16 cellular contexts compared by ENCODE assay signal in genomic region chr4:60500860-60501259, GRCh38.
"Had no signal": no experiment of that assay in that cellular context is flagged by ENCODE, and none has a peak within 500 bp of the region (broad histone marks: within the 10 kb centered on the region; RNA-seq: fewer than 3 reads in every experiment).

No MANE protein-coding gene starts in this region.

- H3K27ac ChIP-seq: left ventricle myocardium inferior, neutrophil, right lobe of liver, upper lobe of right lung had no signal

- ATAC-seq: activated naive CD4-positive, alpha-beta T cell treated with anti-CD3 and anti-CD28 coated beads, Interleukin-2, amount 50 U/mL, for 72 hours; right lobe of liver; upper lobe of right lung had no signal

- H3K4me1 ChIP-seq: left ventricle myocardium inferior, right lobe of liver, upper lobe of right lung had no signal

- H3K36me3 ChIP-seq: left ventricle myocardium inferior, neutrophil, right lobe of liver, upper lobe of right lung had no signal

- DNase-seq: activated CD4-positive, CD25-positive, alpha-beta regulatory T cell; activated effector memory CD4-positive, alpha-beta T cell treated with Interleukin-2 at 50 U/mL for 16 hours; amygdala; foreskin melanocyte; head of caudate nucleus; kidney; left ventricle myocardium inferior; right lobe of liver; stimulated activated CD4-positive, alpha-beta T cell treated with anti-CD3 and anti-CD28 coated beads, Interleukin-2, amount 100 ng/mL, for 48 hours; stimulated activated naive CD4-positive, alpha-beta T cell treated with Interleukin-2 at 50 U/mL for 16 hours; T-helper 2 cell; upper lobe of right lung had no signal

- H3K27me3 Mint-ChIP-seq: memory B cell, progenitor cell of endocrine pancreas had no signal

- H3K4me1 Mint-ChIP-seq: memory B cell had no signal

- H3K9me3 ChIP-seq: right lobe of liver, upper lobe of right lung had no signal

- H3K27me3 ChIP-seq: neutrophil, right lobe of liver, upper lobe of right lung had no signal

- H3K27ac Mint-ChIP-seq: activated naive CD4-positive, alpha-beta T cell treated with anti-CD3 and anti-CD28 coated beads, Interleukin-2, amount 50 U/mL, for 72 hours; memory B cell; progenitor cell of endocrine pancreas had no signal

- H3K4me3 ChIP-seq: left ventricle myocardium inferior, right lobe of liver, upper lobe of right lung had no signal

- H3K36me3 Mint-ChIP-seq: activated naive CD4-positive, alpha-beta T cell treated with anti-CD3 and anti-CD28 coated beads, Interleukin-2, amount 50 U/mL, for 72 hours; memory B cell had no signal

- H3K4me3 Mint-ChIP-seq: memory B cell had no signal
